ENCODE assay signal across 8 cellular contexts in the genomic region with DNA sequence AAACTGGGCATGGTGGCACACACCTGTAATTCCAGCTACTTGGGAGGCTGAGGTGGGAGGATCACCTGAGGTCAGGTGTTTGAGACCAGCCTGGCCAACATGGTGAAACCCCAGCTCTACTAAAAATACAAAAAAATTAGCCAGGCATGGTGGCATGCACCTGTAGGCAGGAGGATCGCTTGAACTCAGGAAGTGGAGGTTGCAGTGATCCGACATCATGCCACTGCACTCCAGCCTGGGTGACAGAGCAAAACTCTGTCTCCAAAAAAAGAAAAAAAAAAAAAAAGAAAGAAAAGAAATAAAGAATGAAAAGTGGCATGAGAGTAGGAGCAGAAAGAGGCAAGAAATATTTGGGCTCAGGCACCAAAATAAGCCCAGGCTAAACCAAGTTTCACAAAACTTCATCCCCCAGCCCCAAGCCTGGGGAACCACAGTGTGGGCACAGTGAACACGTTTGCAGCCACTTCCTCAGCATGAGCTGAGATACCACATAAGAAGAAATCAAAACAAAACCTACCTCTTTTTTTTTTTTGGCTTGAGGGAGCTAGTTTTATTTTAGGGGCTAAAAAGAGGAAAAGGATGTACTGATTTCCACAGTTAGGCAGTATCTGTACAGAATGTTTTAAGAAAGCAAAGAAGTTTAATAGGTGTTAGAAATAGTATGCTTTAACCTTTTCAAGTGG. TPM values are rescaled to one million over a fixed set of nuclear protein-coding genes. Genes with fewer than 3 reads are reported as not detected.
A peak's percentile ranks its signal among the peaks of the same experiment; 100 is the strongest.
DNase-seq lines count a peak whose midpoint lies in the region; ATAC-seq, FAIRE-seq and TF ChIP-seq lines count a peak whose summit lies in the region.
"Not testable (repeated sequence)": the region's sequence is repeated elsewhere in the genome, so short reads cannot be mapped to it uniquely, and the experiment has no call there.

No MANE protein-coding gene starts in this region.

- peak overlapping the region; percentile 82 for H2AFZ ChIP-seq in ACC112 (ENCODE audit: low read length, unreplicated experiment)
- not testable (repeated sequence) for H2AFZ ChIP-seq in endothelial cell of umbilical vein (ENCODE audit: low read depth, low read length)

- dilution Hi-C loops in endothelial cell of umbilical vein (cut with MboI; ENCODE audit: extremely low pct_ligation_motif_present, low sequenced_read_pairs), result not testable (repeated sequence)

- FAIRE-seq in endothelial cell of umbilical vein (lab: Jason Lieb, UNC), result not testable (repeated sequence)

- H3K79me2 ChIP-seq in ACC112 (ENCODE audit: control insufficient read depth, insufficient read depth, low read length, unreplicated experiment); endothelial cell of umbilical vein (ENCODE audit: control insufficient read depth, insufficient read depth, low read length): not testable (repeated sequence)

- not testable (repeated sequence) for H3K27me3 ChIP-seq in ACC112 (ENCODE audit: insufficient read depth, low read length); endothelial cell of umbilical vein (ENCODE audit: control insufficient read depth in 2 of 2, insufficient read depth in 2 of 2, low read length in 2 of 2)

- H3K9me3 Mint-ChIP-seq in activated T-cell treated with anti-CD3 and anti-CD28 coated beads, Interleukin-2, amount 50 U/mL, for 4 hours, result not testable (repeated sequence)

- peaks cover 32% of the 10 kb centered on the region for H3K4me1 ChIP-seq in ACC112 (ENCODE audit: control insufficient read depth, insufficient read depth, low read length, unreplicated experiment)
- H3K4me1 ChIP-seq in endothelial cell of umbilical vein (ENCODE audit: control insufficient read depth, extremely low read depth, insufficient read depth, low read length), result peaks cover 19% of the 10 kb centered on the region

- peaks cover 24% of the 10 kb centered on the region for H3K4me1 Mint-ChIP-seq in T-helper 17 cell
- peaks cover 65% of the 10 kb centered on the region for H3K4me1 Mint-ChIP-seq in activated T-cell treated with anti-CD3 and anti-CD28 coated beads, Interleukin-2, amount 50 U/mL, for 4 hours (ENCODE audit: low read depth)

- not testable (repeated sequence) for H3K36me3 ChIP-seq in ACC112 (ENCODE audit: insufficient read depth, low read length); endothelial cell of umbilical vein (ENCODE audit: control insufficient read depth in 2 of 2, extremely low read depth in 1 of 2, insufficient read depth in 2 of 2, low read length in 2 of 2)

- H3K9me1 ChIP-seq in endothelial cell of umbilical vein (replicated peaks; ENCODE audit: control insufficient read depth, extremely low read depth, insufficient read depth, low read length), result not testable (repeated sequence)

- peak in 2 of 3 donors; percentile 28 to 30 for DNase-seq in T-helper 17 cell
- peak; percentile 27 for DNase-seq in activated T-cell treated with anti-CD3 and anti-CD28 coated beads, Interleukin-2, amount 50 U/mL, for 4 hours
- not testable (repeated sequence) for DNase-seq in endothelial cell of umbilical vein (ENCODE audit: low read depth, low spot score)
- DNase-seq in stimulated activated CD4-positive, alpha-beta T cell treated with anti-CD3 and anti-CD28 coated beads, Interleukin-15, amount 100 ng/mL, for 48 hours (ENCODE audit: low read depth in 2 of 2), result peak; percentile 41 to 46

- H3K4me3 ChIP-seq in ACC112 (ENCODE audit: low read depth, low read length); endothelial cell of umbilical vein (replicated peaks in 1 of 3; ENCODE audit: insufficient read depth in 1 of 3, low read depth in 1 of 3, low read length in 3 of 3): not testable (repeated sequence)

- peak overlapping the region; percentile 5 for H3K9ac ChIP-seq in endothelial cell of umbilical vein (replicated peaks; ENCODE audit: extremely low read depth, insufficient read depth, low read length)

- peak overlapping the region; percentile 70 for H3K4me3 Mint-ChIP-seq in T-helper 17 cell
- peak overlapping the region; percentile 39 for H3K4me3 Mint-ChIP-seq in activated T-cell treated with anti-CD3 and anti-CD28 coated beads, Interleukin-2, amount 50 U/mL, for 4 hours

- H3K27me3 Mint-ChIP-seq in T-helper 17 cell; activated T-cell treated with anti-CD3 and anti-CD28 coated beads, Interleukin-2, amount 50 U/mL, for 4 hours (ENCODE audit: low read depth): not testable (repeated sequence)

- intact Hi-C loops in endothelial cell of umbilical vein (cut with micrococcal nuclease), result not testable (repeated sequence)

- not testable (repeated sequence) for H3K9me3 ChIP-seq in T-helper 17 cell (ENCODE audit: control insufficient read depth, low read length, poor library complexity, severe bottlenecking); endothelial cell of umbilical vein (replicated peaks; ENCODE audit: control insufficient read depth, insufficient read depth, low read length)

- not testable (repeated sequence) for H4K20me1 ChIP-seq in endothelial cell of umbilical vein (replicated peaks; ENCODE audit: control insufficient read depth, extremely low read depth, insufficient read depth, low read length)

- not testable (repeated sequence) for TF ChIP-seq POLR2A in endothelial cell of umbilical vein (IDR thresholded peaks at IDR 0.05; ENCODE audit: low read depth, low read length)

- ATAC-seq in GM18870 (IDR thresholded peaks at IDR 0.05; ENCODE audit: unreplicated experiment), result peak; percentile 35
- peak; percentile 54 for ATAC-seq in GM21825 (IDR thresholded peaks at IDR 0.05; ENCODE audit: unreplicated experiment)
- peak; percentile 39 for ATAC-seq in HG03521 (IDR thresholded peaks at IDR 0.05; ENCODE audit: unreplicated experiment)
- ATAC-seq in T-helper 17 cell, result peak; percentile 98
- peak; percentile 16 to 38 for ATAC-seq in activated T-cell treated with anti-CD3 and anti-CD28 coated beads, Interleukin-2, amount 50 U/mL, for 4 hours

- CTCF ChIA-PET in endothelial cell of umbilical vein (lab: Charles Lee), result interaction anchor here (0.9 to 2.2 kb wide), 5 partner anchors 8 to 475 kb away, joined by 3 to 17 read pairs (median 8); no protein-coding TSS in a partner anchor

- POLR2A ChIA-PET in endothelial cell of umbilical vein (lab: Charles Lee), result interaction anchor here (0.7 kb wide), 2 partner anchors 384 to 574 kb away, joined by 3 to 5 read pairs; no protein-coding TSS in a partner anchor

- peak overlapping the region; percentile 79 for H3K27ac Mint-ChIP-seq in T-helper 17 cell

- not testable (repeated sequence) for TF ChIP-seq CTCF in endothelial cell of umbilical vein (IDR thresholded peaks at IDR 0.05; ENCODE audit: extremely low read depth in 1 of 2, insufficient read depth in 1 of 2, low read depth in 1 of 2, low read length in 2 of 2)

- BruUV-seq in endothelial cell of umbilical vein (replicated peaks; lab: Mats Ljungman, UMichigan), result TSS peak; percentile 88

- not testable (repeated sequence) for H3K36me3 Mint-ChIP-seq in T-helper 17 cell (ENCODE audit: low read depth); activated T-cell treated with anti-CD3 and anti-CD28 coated beads, Interleukin-2, amount 50 U/mL, for 4 hours (ENCODE audit: insufficient read depth)

- peak overlapping the region; percentile 80 for H3K27ac ChIP-seq in ACC112 (ENCODE audit: low read depth, low read length)
- peak overlapping the region; percentile 59 for H3K27ac ChIP-seq in endothelial cell of umbilical vein (ENCODE audit: insufficient read depth, low read depth, low read length)

- peak overlapping the region; percentile 12 for H3K4me2 ChIP-seq in endothelial cell of umbilical vein (ENCODE audit: insufficient read depth, low read length)

RNA-seq across cellular contexts. Expression of a gene that starts 46.8 kb away (rescaled TPM):
- total RNA-seq in T-helper 17 cell, result 10 to 100 TPM; 32.0 to 51.9 TPM
- total RNA-seq in activated T-cell treated with anti-CD3 and anti-CD28 coated beads, Interleukin-2, amount 50 U/mL, for 4 hours, result 10 to 100 TPM; 10.1 to 16.3 (median 12.8) TPM
- 13.3 and 14.2 TPM in 2 replicates for total RNA-seq in endothelial cell of umbilical vein
- polyA plus RNA-seq in endothelial cell of umbilical vein, result 25.3 and 40.3 TPM in 2 replicates
- polyA plus RNA-seq in endothelial cell of umbilical vein (2011; cell fraction: cytosol; rRNA removed), result 38.3 and 39.9 TPM in 2 replicates
- polyA plus RNA-seq in endothelial cell of umbilical vein (2011; cell fraction: nucleus; rRNA removed), result 15.2 and 17.1 TPM in 2 replicates
- polyA plus RNA-seq in endothelial cell of umbilical vein (2012), result 53.5 and 55.3 TPM in 2 replicates
- polyA minus RNA-seq in endothelial cell of umbilical vein, result 25.6 and 34.3 TPM in 2 replicates
- polyA minus RNA-seq in endothelial cell of umbilical vein (2011; cell fraction: cytosol; rRNA and poly(A)+ RNA removed), result 3.8 TPM
- polyA minus RNA-seq in endothelial cell of umbilical vein (2011; cell fraction: nucleus; rRNA and poly(A)+ RNA removed), result 10.3 and 14.7 TPM in 2 replicates

Comparison
In these comparisons a context has a peak if more than half of its experiments do, and no peak if none do; other contexts are left out.
1. ATAC-seq: peak in every context shown above with its lines; median percentile 98 in T-helper 17 cell; 54 in GM21825; 39 in HG03521; 35 in GM18870; 27 in activated T-cell treated with anti-CD3 and anti-CD28 coated beads, Interleukin-2, amount 50 U/mL, for 4 hours.